ENCODE assay signal across 23 cellular contexts in the genomic region with DNA sequence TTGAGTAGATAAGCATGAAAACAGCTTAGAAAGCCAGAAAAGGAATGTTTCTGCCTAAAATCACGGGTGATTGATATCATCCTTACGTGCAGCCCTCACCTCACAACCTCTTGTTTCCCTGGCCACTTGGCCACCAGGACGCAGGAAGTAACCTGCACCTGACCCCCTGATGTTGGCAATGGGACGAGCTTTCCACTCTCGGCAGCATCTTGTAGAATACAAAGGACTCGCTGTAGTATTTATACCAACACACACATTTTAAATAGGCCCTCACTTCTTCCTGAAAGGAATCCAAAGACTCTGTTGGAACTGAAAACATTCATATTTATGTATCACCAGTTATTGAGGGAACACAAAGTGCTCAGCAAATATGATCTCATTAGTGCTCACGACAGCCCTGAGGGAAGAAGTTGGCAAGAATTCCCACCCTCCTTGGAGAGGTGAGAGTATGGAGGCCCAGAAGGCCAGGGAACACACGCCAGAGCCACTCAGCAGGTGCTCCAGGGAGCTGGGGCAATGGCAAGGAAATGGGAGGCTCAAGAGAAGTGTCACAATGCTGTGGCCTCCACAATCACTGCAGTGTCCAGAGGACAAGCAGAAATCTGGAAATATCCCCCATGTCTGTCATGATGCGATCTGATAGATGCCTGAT.
DNase-seq lines count a peak whose midpoint lies in the region; ATAC-seq, FAIRE-seq and TF ChIP-seq lines count a peak whose summit lies in the region.
"Had no signal": no experiment of that assay in that cellular context is flagged by ENCODE, and none has a peak within 500 bp of the region (broad histone marks: within the 10 kb centered on the region; RNA-seq: fewer than 3 reads in every experiment).

No MANE protein-coding gene starts in this region.

- H3K4me2 ChIP-seq in keratinocyte (ENCODE audit: control insufficient read depth, extremely low read depth, insufficient read depth, low read depth, low read length), result no peak overlapping the region
- H3K4me2 ChIP-seq: KMS-11, SK-N-SH had no signal

- H3K79me2 ChIP-seq in keratinocyte (ENCODE audit: control insufficient read depth, insufficient read depth, low read length), result no peaks in the 10 kb centered on the region

- peaks cover 15% of the 10 kb centered on the region for H3K4me1 Mint-ChIP-seq in MCF 10A (ENCODE audit: insufficient read depth, unreplicated experiment)
- H3K4me1 Mint-ChIP-seq: IgD-negative memory B cell had no signal

- BruUV-seq in MCF 10A (replicated peaks; lab: Mats Ljungman, UMichigan), result no TSS peak

- intact Hi-C loops in breast epithelium (cut with DNase I; ENCODE audit: low total_unique reads) (no loop called here), MCF 10A (cut with micrococcal nuclease) (no loop called here)

- H3K4me3 Mint-ChIP-seq in MCF 10A (ENCODE audit: unreplicated experiment), result no peak overlapping the region
- H3K4me3 Mint-ChIP-seq: HFFc6 had no signal

- H3K4me1 ChIP-seq in breast epithelium, result no peaks in the 10 kb centered on the region
- H3K4me1 ChIP-seq in keratinocyte (ENCODE audit: control insufficient read depth, extremely low read depth, insufficient read depth, low read length), result peaks cover 7% of the 10 kb centered on the region
- peaks cover 0 to 16% of the 10 kb centered on the region in 2 donors for H3K4me1 ChIP-seq in thoracic aorta (ENCODE audit: control insufficient read depth in 1 of 2, low read depth in 2 of 2)
- H3K4me1 ChIP-seq: HAP-1, Peyer's patch had no signal

- H3K27me3 ChIP-seq in breast epithelium (no peaks in the 10 kb centered on the region), bronchial epithelial cell (ENCODE audit: control insufficient read depth, insufficient read depth, low read length) (no peaks in the 10 kb centered on the region), keratinocyte (ENCODE audit: control insufficient read depth, extremely low read depth, insufficient read depth, low read length) (no peaks in the 10 kb centered on the region), thoracic aorta (replicated peaks; ENCODE audit: insufficient read depth) (no peaks in the 10 kb centered on the region)
- H3K27me3 ChIP-seq: Peyer's patch had no signal

- H3K27ac Mint-ChIP-seq in MCF 10A (ENCODE audit: low read depth, unreplicated experiment), result no peak overlapping the region
- H3K27ac Mint-ChIP-seq: HFFc6, IgD-negative memory B cell had no signal

- no peaks in the 10 kb centered on the region for H3K27me3 Mint-ChIP-seq in MCF 10A (ENCODE audit: insufficient read depth, unreplicated experiment)
- H3K27me3 Mint-ChIP-seq: IgD-negative memory B cell had no signal

- H4K20me1 ChIP-seq in keratinocyte (ENCODE audit: control insufficient read depth, extremely low read depth, insufficient read depth, low read length), result no peaks in the 10 kb centered on the region

- in situ Hi-C loops in ACHN (cut with HindIII; ENCODE audit: low pct_ligation_motif_present, low pct_unique_long_range_greater_than_20kb, low sequenced_read_pairs), result no loop called here

- H3K9me3 Mint-ChIP-seq in MCF 10A (ENCODE audit: unreplicated experiment), result no peaks in the 10 kb centered on the region
- H3K9me3 Mint-ChIP-seq: HFFc6 had no signal

- no peak for TF ChIP-seq POLR2A in breast epithelium (IDR thresholded peaks at IDR 0.05)

- H3K9me3 ChIP-seq in breast epithelium (no peaks in the 10 kb centered on the region), keratinocyte (ENCODE audit: control insufficient read depth, low read depth, low read length) (no peaks in the 10 kb centered on the region), thoracic aorta (no peaks in the 10 kb centered on the region)
- H3K9me3 ChIP-seq: HAP-1, Peyer's patch, SK-N-SH had no signal

- CTCF ChIA-PET in MCF 10A (lab: Yijun Ruan, JAX), result interaction anchor here (1.1 kb wide), 1 partner anchor 10 kb away, joined by 3 read pairs; no protein-coding TSS in a partner anchor

- ATAC-seq in thoracic aorta (ENCODE audit: insufficient number of reproducible peaks, low FRiP score, low read depth), result no peak

- no peak overlapping the region for H2AFZ ChIP-seq in keratinocyte (ENCODE audit: control insufficient read depth, low read length)

- TF ChIP-seq CTCF in breast epithelium (IDR thresholded peaks at IDR 0.05) (no peak), MCF 10A (IDR thresholded peaks at IDR 0.05; ENCODE audit: unreplicated experiment) (no peak), bronchial epithelial cell (IDR thresholded peaks at IDR 0.05; ENCODE audit: insufficient read depth, low read length, severe bottlenecking) (no peak), keratinocyte (optimal IDR thresholded peaks at IDR 0.05 in 1 of 3, IDR thresholded peaks at IDR 0.05 in 1 of 3, conservative IDR thresholded peaks at IDR 0.05 in 1 of 3; ENCODE audit: extremely low read depth in 1 of 3, insufficient read depth in 2 of 3, low read length in 3 of 3) (no peak), thoracic aorta (IDR thresholded peaks at IDR 0.05) (no peak)

- no peaks in the 10 kb centered on the region for H3K36me3 ChIP-seq in breast epithelium
- no peaks in the 10 kb centered on the region for H3K36me3 ChIP-seq in bronchial epithelial cell (ENCODE audit: control insufficient read depth, insufficient read depth, low read length)
- H3K36me3 ChIP-seq in keratinocyte (ENCODE audit: control insufficient read depth in 2 of 2, extremely low read depth in 1 of 2, insufficient read depth in 2 of 2, low read length in 2 of 2), result no peaks in the 10 kb centered on the region
- no peaks in the 10 kb centered on the region for H3K36me3 ChIP-seq in thoracic aorta
- H3K36me3 ChIP-seq: HAP-1, Peyer's patch had no signal

- H3K4me3 ChIP-seq in breast epithelium (no peak overlapping the region), bronchial epithelial cell (ENCODE audit: low read depth, low read length) (no peak overlapping the region), keratinocyte (ENCODE audit: control insufficient read depth in 2 of 3, extremely low read depth in 1 of 3, insufficient read depth in 2 of 3, low read depth in 1 of 3, low read length in 3 of 3) (no peak overlapping the region), thoracic aorta (no peak overlapping the region)
- H3K4me3 ChIP-seq: HAP-1, Peyer's patch had no signal

- dilution Hi-C loops in keratinocyte (cut with MboI; ENCODE audit: extremely low pct_ligation_motif_present, low sequenced_read_pairs), result no loop called here

- peak in 1 of 2 donors; percentile 64 for DNase-seq in breast epithelium (ENCODE audit: low spot score in 2 of 2)
- no peak for DNase-seq in MCF 10A (ENCODE audit: unreplicated experiment)
- DNase-seq in bronchial epithelial cell (ENCODE audit: low read depth), result peak; percentile 25
- DNase-seq in keratinocyte (ENCODE audit: low read depth, low spot score), result peak; percentile 21
- DNase-seq in thoracic aorta (ENCODE audit: low spot score), result no peak
- DNase-seq in NCI-H526 treated with DMSO at 0.1 percent for 48 hours (lab: John Stamatoyannopoulos, UW), result no peak
- DNase-seq in HUDEP-2 (lab: John Stamatoyannopoulos, UW; ENCODE audit: unreplicated experiment in 76 of 76), result no peak
- DNase-seq in ACHN, result no peak
- DNase-seq: 8988T, DMS153, GOT3, HFFc6, NCI-H1048, NCI-H1417, NCI-H1694, NCI-H2029 treated with DMSO at 0.1 percent for 48 hours, NCI-H446 treated with DMSO at 0.1 percent for 48 hours, NCI-H69, Peyer's patch, SK-N-SH had no signal

- H3K27ac ChIP-seq in breast epithelium, result peak overlapping the region; percentile 83 to 85
- H3K27ac ChIP-seq in keratinocyte (ENCODE audit: control insufficient read depth, insufficient read depth, low read length), result no peak overlapping the region
- peak overlapping the region; percentile 35 to 51 for H3K27ac ChIP-seq in thoracic aorta
- H3K27ac ChIP-seq: KMS-11, Peyer's patch had no signal

- H3K9me1 ChIP-seq in keratinocyte (ENCODE audit: control insufficient read depth, extremely low read depth, insufficient read depth, low read length), result no peaks in the 10 kb centered on the region

- no peaks in the 10 kb centered on the region for H3K36me3 Mint-ChIP-seq in MCF 10A (ENCODE audit: insufficient read depth, unreplicated experiment)
- H3K36me3 Mint-ChIP-seq: IgD-negative memory B cell had no signal

- FAIRE-seq in bronchial epithelial cell (lab: Jason Lieb, UNC), result no peak
- no peak for FAIRE-seq in keratinocyte (lab: Jason Lieb, UNC)

- POLR2A ChIA-PET in MCF 10A (lab: Yijun Ruan, JAX), result interaction anchor here (0.5 kb wide), 1 partner anchor 34 kb away, joined by 4 read pairs; no protein-coding TSS in a partner anchor

- H3K9ac ChIP-seq in keratinocyte (ENCODE audit: control insufficient read depth, extremely low read depth, insufficient read depth, low read length), result no peak overlapping the region
- H3K9ac ChIP-seq: KMS-11, SK-N-SH had no signal

Comparison
In these comparisons a context has a peak if more than half of its experiments do, and no peak if none do; other contexts are left out.
1. DNase-seq: peak in bronchial epithelial cell (single experiment) and keratinocyte (single experiment); none in MCF 10A (single experiment), thoracic aorta (single experiment), NCI-H526 treated with DMSO at 0.1 percent for 48 hours (single experiment), HUDEP-2 (0 of 76) and ACHN (single experiment).